16 cellular contexts compared by ENCODE assay signal in genomic region chr20:53575481-53576194, GRCh38. TPM values are rescaled to one million over a fixed set of nuclear protein-coding genes. Genes with fewer than 3 reads are reported as not detected.
DNase-seq lines count a peak whose midpoint lies in the region; ATAC-seq lines count a peak whose summit lies in the region.
"Had no signal": no experiment of that assay in that cellular context is flagged by ENCODE, and none has a peak within 500 bp of the region (broad histone marks: within the 10 kb centered on the region; RNA-seq: fewer than 3 reads in every experiment).

No MANE protein-coding gene starts in this region.

- H3K4me1 ChIP-seq in naive thymus-derived CD4-positive, alpha-beta T cell (ENCODE audit: control insufficient read depth in 2 of 2, insufficient read depth in 2 of 2, low read length in 2 of 2) = peaks cover 45 to 64% of the 10 kb centered on the region in 2 donors

- CTCF ChIA-PET in naive thymus-derived CD4-positive, alpha-beta T cell (lab: Charles Lee) = interaction anchor here (0.7 to 1.3 kb wide), 5 partner anchors 70 to 939 kb away, joined by 3 to 10 read pairs (median 3); no protein-coding TSS in a partner anchor

- POLR2A ChIA-PET in naive thymus-derived CD4-positive, alpha-beta T cell (lab: Charles Lee) = no interaction called here

- H3K27ac Mint-ChIP-seq in stimulated activated naive CD8-positive, alpha-beta T cell treated with anti-CD3 and anti-CD28 coated beads, Interleukin-15, Interleukin-2, amounts not matched to agents 100 ng/mL and 50 ng/mL, for 24 hours = peak overlapping the region; percentile 93
- H3K27ac Mint-ChIP-seq in activated T-helper 2 cell treated with anti-CD3 and anti-CD28 coated beads, Interferon-gamma antibody, Interleukin-2, Interleukin-4, amounts not matched to agents 10 μg/mL and 5 μg/mL and 100 μg/mL, durations not matched to agents 14 hours and 24 hours and 36 hours = peak overlapping the region; percentile 18
- peak overlapping the region in 8 of 9 donors; percentile 80 to 98 (median 90) for H3K27ac Mint-ChIP-seq in naive thymus-derived CD4-positive, alpha-beta T cell

- peaks cover 94% of the 10 kb centered on the region for H3K36me3 Mint-ChIP-seq in stimulated activated naive CD8-positive, alpha-beta T cell treated with anti-CD3 and anti-CD28 coated beads, Interleukin-15, Interleukin-2, amounts not matched to agents 100 ng/mL and 50 ng/mL, for 24 hours (ENCODE audit: low read depth)
- H3K36me3 Mint-ChIP-seq in activated T-helper 2 cell treated with anti-CD3 and anti-CD28 coated beads, Interferon-gamma antibody, Interleukin-2, Interleukin-4, amounts not matched to agents 10 μg/mL and 5 μg/mL and 100 μg/mL, durations not matched to agents 14 hours and 24 hours and 36 hours (ENCODE audit: low read depth) = peaks cover 91% of the 10 kb centered on the region
- H3K36me3 Mint-ChIP-seq in naive thymus-derived CD4-positive, alpha-beta T cell = peaks cover 10 to 77% (median 36%) of the 10 kb centered on the region in 5 donors

- H3K9me3 ChIP-seq in naive thymus-derived CD4-positive, alpha-beta T cell (ENCODE audit: control insufficient read depth in 2 of 3, low read length in 3 of 3) = no peaks in the 10 kb centered on the region
- H3K9me3 ChIP-seq: pancreas, upper lobe of left lung had no signal

- H3K27me3 Mint-ChIP-seq in stimulated activated naive CD8-positive, alpha-beta T cell treated with anti-CD3 and anti-CD28 coated beads, Interleukin-15, Interleukin-2, amounts not matched to agents 100 ng/mL and 50 ng/mL, for 24 hours = no peaks in the 10 kb centered on the region
- H3K27me3 Mint-ChIP-seq in activated T-helper 2 cell treated with anti-CD3 and anti-CD28 coated beads, Interferon-gamma antibody, Interleukin-2, Interleukin-4, amounts not matched to agents 10 μg/mL and 5 μg/mL and 100 μg/mL, durations not matched to agents 14 hours and 24 hours and 36 hours (ENCODE audit: low read depth) = no peaks in the 10 kb centered on the region
- no peaks in the 10 kb centered on the region for H3K27me3 Mint-ChIP-seq in naive thymus-derived CD4-positive, alpha-beta T cell

- H3K9me3 Mint-ChIP-seq in stimulated activated naive CD8-positive, alpha-beta T cell treated with anti-CD3 and anti-CD28 coated beads, Interleukin-15, Interleukin-2, amounts not matched to agents 100 ng/mL and 50 ng/mL, for 24 hours = no peaks in the 10 kb centered on the region
- no peaks in the 10 kb centered on the region for H3K9me3 Mint-ChIP-seq in activated T-helper 2 cell treated with anti-CD3 and anti-CD28 coated beads, Interferon-gamma antibody, Interleukin-2, Interleukin-4, amounts not matched to agents 10 μg/mL and 5 μg/mL and 100 μg/mL, durations not matched to agents 14 hours and 24 hours and 36 hours
- H3K9me3 Mint-ChIP-seq in naive thymus-derived CD4-positive, alpha-beta T cell = no peaks in the 10 kb centered on the region

- H3K27me3 ChIP-seq in naive thymus-derived CD4-positive, alpha-beta T cell (ENCODE audit: control insufficient read depth in 2 of 2, insufficient read depth in 2 of 2, low read length in 2 of 2) = no peaks in the 10 kb centered on the region
- H3K27me3 ChIP-seq: pancreas, upper lobe of left lung had no signal

- peak overlapping the region; percentile 23 for H3K27ac ChIP-seq in naive thymus-derived CD4-positive, alpha-beta T cell (ENCODE audit: low read depth, low read length)
- H3K27ac ChIP-seq: pancreas had no signal

- DNase-seq in stimulated activated naive CD8-positive, alpha-beta T cell treated with anti-CD3 and anti-CD28 coated beads, Interleukin-15, Interleukin-2, amounts not matched to agents 100 U/mL and 50 U/mL, for 24 hours = no peak
- DNase-seq in activated T-helper 2 cell treated with anti-CD3 and anti-CD28 coated beads, Interferon-gamma antibody, Interleukin-2, Interleukin-4, amounts not matched to agents 10 μg/mL and 5 μg/mL and 100 μg/mL, durations not matched to agents 14 hours and 24 hours and 36 hours (ENCODE audit: low spot score) = no peak
- peak in 1 of 9 donors; percentile 20 for DNase-seq in naive thymus-derived CD4-positive, alpha-beta T cell
- DNase-seq in NCI-H1105 treated with DMSO at 0.1 percent for 48 hours (lab: John Stamatoyannopoulos, UW) (no peak), AG08395 (ENCODE audit: low spot score) (no peak), NCI-H1436 (lab: John Stamatoyannopoulos, UW) (no peak), NCI-H1105 (lab: John Stamatoyannopoulos, UW) (no peak)
- DNase-seq: AML-193; effector CD4-positive, alpha-beta T cell; H7; mesendoderm; NCI-H2107; SIG-M5 had no signal

- ATAC-seq in stimulated activated naive CD8-positive, alpha-beta T cell treated with anti-CD3 and anti-CD28 coated beads, Interleukin-15, Interleukin-2, amounts not matched to agents 100 U/mL and 50 U/mL, for 24 hours = no peak
- no peak for ATAC-seq in naive thymus-derived CD4-positive, alpha-beta T cell
- ATAC-seq: pancreas had no signal

- H3K4me3 ChIP-seq in naive thymus-derived CD4-positive, alpha-beta T cell (ENCODE audit: low read length) = no peak overlapping the region
- H3K4me3 ChIP-seq: pancreas, upper lobe of left lung had no signal

- peaks cover 95% of the 10 kb centered on the region for H3K4me1 Mint-ChIP-seq in stimulated activated naive CD8-positive, alpha-beta T cell treated with anti-CD3 and anti-CD28 coated beads, Interleukin-15, Interleukin-2, amounts not matched to agents 100 ng/mL and 50 ng/mL, for 24 hours (ENCODE audit: low read depth)
- H3K4me1 Mint-ChIP-seq in activated T-helper 2 cell treated with anti-CD3 and anti-CD28 coated beads, Interferon-gamma antibody, Interleukin-2, Interleukin-4, amounts not matched to agents 10 μg/mL and 5 μg/mL and 100 μg/mL, durations not matched to agents 14 hours and 24 hours and 36 hours (ENCODE audit: low read depth) = peaks cover 70% of the 10 kb centered on the region
- peaks cover 42 to 98% (median 85%) of the 10 kb centered on the region in 7 donors for H3K4me1 Mint-ChIP-seq in naive thymus-derived CD4-positive, alpha-beta T cell

- H3K4me3 Mint-ChIP-seq in stimulated activated naive CD8-positive, alpha-beta T cell treated with anti-CD3 and anti-CD28 coated beads, Interleukin-15, Interleukin-2, amounts not matched to agents 100 ng/mL and 50 ng/mL, for 24 hours = peak overlapping the region; percentile 45
- no peak overlapping the region for H3K4me3 Mint-ChIP-seq in activated T-helper 2 cell treated with anti-CD3 and anti-CD28 coated beads, Interferon-gamma antibody, Interleukin-2, Interleukin-4, amounts not matched to agents 10 μg/mL and 5 μg/mL and 100 μg/mL, durations not matched to agents 14 hours and 24 hours and 36 hours (ENCODE audit: low read depth)
- peak overlapping the region; percentile 8 to 98 (median 48) for H3K4me3 Mint-ChIP-seq in naive thymus-derived CD4-positive, alpha-beta T cell

- peaks cover 21 to 71% (median 49%) of the 10 kb centered on the region in 3 experiments for H3K36me3 ChIP-seq in naive thymus-derived CD4-positive, alpha-beta T cell (ENCODE audit: control insufficient read depth in 2 of 3, insufficient read depth in 3 of 3, low read length in 3 of 3)

- intact Hi-C loops in activated T-helper 2 cell treated with anti-CD3 and anti-CD28 coated beads, Interferon-gamma antibody, Interleukin-2, Interleukin-4, amounts not matched to agents 10 μg/mL and 5 μg/mL and 100 μg/mL, durations not matched to agents 14 hours and 24 hours and 36 hours (cut with micrococcal nuclease) = loop anchor here (5.0 kb wide), 1 partner anchor 487 kb away; no protein-coding TSS in a partner anchor
- intact Hi-C loops in naive thymus-derived CD4-positive, alpha-beta T cell (cut with micrococcal nuclease) = no loop called here

RNA-seq across cellular contexts. Expression of gene ZNF217, which starts 18.0 kb away (rescaled TPM):
- 55.4 and 60.6 TPM in 2 replicates for total RNA-seq in activated T-helper 2 cell treated with anti-CD3 and anti-CD28 coated beads, Interferon-gamma antibody, Interleukin-2, Interleukin-4, amounts not matched to agents 10 μg/mL and 5 μg/mL and 100 μg/mL, durations not matched to agents 14 hours and 24 hours and 36 hours
- 100 to 1,000 TPM in 3 of 5 experiments, 10 to 100 TPM in 2; 72.6 to 104 (median 100) TPM for total RNA-seq in naive thymus-derived CD4-positive, alpha-beta T cell
- polyA plus RNA-seq in naive thymus-derived CD4-positive, alpha-beta T cell = 10 to 100 TPM; 17.3 to 55.2 TPM

Comparison
In these comparisons a context has a peak if more than half of its experiments do, and no peak if none do; other contexts are left out.
1. H3K27ac Mint-ChIP-seq: peak in every context shown above with its lines; median percentile 93 in stimulated activated naive CD8-positive, alpha-beta T cell treated with anti-CD3 and anti-CD28 coated beads, Interleukin-15, Interleukin-2, amounts not matched to agents 100 ng/mL and 50 ng/mL, for 24 hours; 90 in naive thymus-derived CD4-positive, alpha-beta T cell; 18 in activated T-helper 2 cell treated with anti-CD3 and anti-CD28 coated beads, Interferon-gamma antibody, Interleukin-2, Interleukin-4, amounts not matched to agents 10 μg/mL and 5 μg/mL and 100 μg/mL, durations not matched to agents 14 hours and 24 hours and 36 hours.